Comparison of ENCODE assay signal across 8 cellular contexts in genomic region chr10:48306265-48306869, GRCh38. TPM values are rescaled to one million over a fixed set of nuclear protein-coding genes. Genes with fewer than 3 reads are reported as not detected.
DNase-seq lines count a peak whose midpoint lies in the region; ATAC-seq and TF ChIP-seq lines count a peak whose summit lies in the region.

MAPK8 (plus strand) TSS chr10:48306677; CDS start chr10:48401661, 94,984 bp downstream.

- no peaks in the 10 kb centered on the region for H3K9me3 ChIP-seq in RWPE2 (ENCODE audit: severe bottlenecking)

- TF ChIP-seq CTCF in LNCaP clone FGC (IDR thresholded peaks at IDR 0.05; ENCODE audit: control insufficient read depth, extremely low read depth, insufficient read depth): no peak
- TF ChIP-seq CTCF in RWPE2 (IDR thresholded peaks at IDR 0.05; ENCODE audit: poor library complexity, severe bottlenecking): no peak
- TF ChIP-seq CTCF in natural killer cell (IDR thresholded peaks at IDR 0.05): no peak

- DNase-seq in EH (ENCODE audit: low read depth): peak; percentile 88
- peak; percentile 78 for DNase-seq in H4 (ENCODE audit: low spot score)
- DNase-seq in LNCaP clone FGC (ENCODE audit: low read depth): peak; percentile 80
- peak; percentile 90 for DNase-seq in RWPE2 (ENCODE audit: low spot score)
- peak; percentile 91 for DNase-seq in activated T-helper 2 cell treated with anti-CD3 and anti-CD28 coated beads, Interferon-gamma antibody, Interleukin-2, Interleukin-4, amounts not matched to agents 10 μg/mL and 5 μg/mL and 100 μg/mL, durations not matched to agents 14 hours and 24 hours and 36 hours (ENCODE audit: low spot score)
- DNase-seq in fibroblast of peridontal ligament (ENCODE audit: extremely low read depth): peak; percentile 75
- peak; percentile 90 for DNase-seq in natural killer cell
- DNase-seq in stimulated activated naive CD4-positive, alpha-beta T cell treated with Interleukin-2 at 50 U/mL for 16 hours (lab: John Stamatoyannopoulos, UW): peak; percentile 91

- peak within 1 kb of the TSS; percentile 85 for H3K27ac Mint-ChIP-seq in activated T-helper 2 cell treated with anti-CD3 and anti-CD28 coated beads, Interferon-gamma antibody, Interleukin-2, Interleukin-4, amounts not matched to agents 10 μg/mL and 5 μg/mL and 100 μg/mL, durations not matched to agents 14 hours and 24 hours and 36 hours
- H3K27ac Mint-ChIP-seq in natural killer cell: peak within 1 kb of the TSS; percentile 82 to 83

- ATAC-seq in RWPE2 (ENCODE audit: low read depth) (peak; percentile 70), natural killer cell (peak; percentile 88 to 96 (median 88))

- H3K9me3 Mint-ChIP-seq in activated T-helper 2 cell treated with anti-CD3 and anti-CD28 coated beads, Interferon-gamma antibody, Interleukin-2, Interleukin-4, amounts not matched to agents 10 μg/mL and 5 μg/mL and 100 μg/mL, durations not matched to agents 14 hours and 24 hours and 36 hours: no peaks in the 10 kb centered on the region
- no peaks in the 10 kb centered on the region for H3K9me3 Mint-ChIP-seq in natural killer cell

- H3K36me3 ChIP-seq in RWPE2 (ENCODE audit: low read depth): peaks cover 3% of the 10 kb centered on the region

- no peaks in the 10 kb centered on the region for H3K27me3 ChIP-seq in RWPE2 (ENCODE audit: insufficient read depth, poor library complexity, severe bottlenecking)

- peaks cover 19% of the 10 kb centered on the region for H3K36me3 Mint-ChIP-seq in activated T-helper 2 cell treated with anti-CD3 and anti-CD28 coated beads, Interferon-gamma antibody, Interleukin-2, Interleukin-4, amounts not matched to agents 10 μg/mL and 5 μg/mL and 100 μg/mL, durations not matched to agents 14 hours and 24 hours and 36 hours (ENCODE audit: low read depth)
- H3K36me3 Mint-ChIP-seq in natural killer cell: no peaks in the 10 kb centered on the region

- H3K27me3 Mint-ChIP-seq in activated T-helper 2 cell treated with anti-CD3 and anti-CD28 coated beads, Interferon-gamma antibody, Interleukin-2, Interleukin-4, amounts not matched to agents 10 μg/mL and 5 μg/mL and 100 μg/mL, durations not matched to agents 14 hours and 24 hours and 36 hours (ENCODE audit: low read depth): peaks cover 5% of the 10 kb centered on the region
- peaks cover 0 to 4% of the 10 kb centered on the region in 2 donors for H3K27me3 Mint-ChIP-seq in natural killer cell (ENCODE audit: low read depth in 2 of 2)

- peak within 1 kb of the TSS; percentile 92 for H3K4me3 Mint-ChIP-seq in activated T-helper 2 cell treated with anti-CD3 and anti-CD28 coated beads, Interferon-gamma antibody, Interleukin-2, Interleukin-4, amounts not matched to agents 10 μg/mL and 5 μg/mL and 100 μg/mL, durations not matched to agents 14 hours and 24 hours and 36 hours (ENCODE audit: low read depth)
- H3K4me3 Mint-ChIP-seq in natural killer cell: peak within 1 kb of the TSS; percentile 91

- H3K4me1 Mint-ChIP-seq in activated T-helper 2 cell treated with anti-CD3 and anti-CD28 coated beads, Interferon-gamma antibody, Interleukin-2, Interleukin-4, amounts not matched to agents 10 μg/mL and 5 μg/mL and 100 μg/mL, durations not matched to agents 14 hours and 24 hours and 36 hours (ENCODE audit: low read depth): peaks cover 37% of the 10 kb centered on the region
- peaks cover 17 to 26% of the 10 kb centered on the region in 2 donors for H3K4me1 Mint-ChIP-seq in natural killer cell

- H3K27ac ChIP-seq in RWPE2 (ENCODE audit: poor library complexity, severe bottlenecking): peak within 1 kb of the TSS; percentile 49

- peaks cover 34% of the 10 kb centered on the region for H3K4me1 ChIP-seq in RWPE2 (ENCODE audit: insufficient read depth, poor library complexity, severe bottlenecking)

- peak within 1 kb of the TSS; percentile 63 for H3K4me3 ChIP-seq in LNCaP clone FGC (ENCODE audit: low read depth, low read length)
- H3K4me3 ChIP-seq in RWPE2 (ENCODE audit: severe bottlenecking): peak within 1 kb of the TSS; percentile 98

- intact Hi-C loops in activated T-helper 2 cell treated with anti-CD3 and anti-CD28 coated beads, Interferon-gamma antibody, Interleukin-2, Interleukin-4, amounts not matched to agents 10 μg/mL and 5 μg/mL and 100 μg/mL, durations not matched to agents 14 hours and 24 hours and 36 hours (cut with micrococcal nuclease): loop anchor here (2.0 to 10.0 kb wide), 3 partner anchors 30 to 488 kb away; no protein-coding TSS in a partner anchor
- intact Hi-C loops in natural killer cell (cut with micrococcal nuclease): no loop called here

RNA-seq across cellular contexts. Expression of gene MAPK8, which starts in this region (rescaled TPM):
- total RNA-seq in H4 (2014; rRNA removed; shearing (Covaris generic)): 68.7 and 71.1 TPM in 2 replicates
- total RNA-seq in activated T-helper 2 cell treated with anti-CD3 and anti-CD28 coated beads, Interferon-gamma antibody, Interleukin-2, Interleukin-4, amounts not matched to agents 10 μg/mL and 5 μg/mL and 100 μg/mL, durations not matched to agents 14 hours and 24 hours and 36 hours: 82.8 and 94.1 TPM in 2 replicates
- 10 to 100 TPM; 37.3 to 44.5 (median 40.8) TPM for total RNA-seq in natural killer cell

Comparison
In these comparisons a context has a peak if more than half of its experiments do, and no peak if none do; other contexts are left out.
1. Peak in every context shown above with its lines: DNase-seq, ATAC-seq, H3K4me3 ChIP-seq and H3K27ac ChIP-seq.